22 cellular contexts compared by ENCODE assay signal in genomic region chr16:53166099-53166498, GRCh38.
DNase-seq lines count a peak whose midpoint lies in the region; ATAC-seq and TF ChIP-seq lines count a peak whose summit lies in the region.
"Had no signal": no experiment of that assay in that cellular context is flagged by ENCODE, and none has a peak within 500 bp of the region (broad histone marks: within the 10 kb centered on the region; RNA-seq: fewer than 3 reads in every experiment).

No MANE protein-coding gene starts in this region.

- H3K36me3 Mint-ChIP-seq in osteocyte (ENCODE audit: unreplicated experiment): peaks cover 16% of the 10 kb centered on the region

- no peak overlapping the region for H3K27ac ChIP-seq in coronary artery
- H3K27ac ChIP-seq: C4-2B had no signal

- H3K4me1 Mint-ChIP-seq in osteocyte (ENCODE audit: unreplicated experiment): peaks cover 37% of the 10 kb centered on the region

- peaks cover 35% of the 10 kb centered on the region for H3K36me3 ChIP-seq in adipocyte (ENCODE audit: control insufficient read depth, insufficient read depth, low read length, severe bottlenecking)

- H3K27me3 ChIP-seq in adipocyte (replicated peaks; ENCODE audit: control insufficient read depth, insufficient read depth, low read length): no peaks in the 10 kb centered on the region

- peak; percentile 58 for ATAC-seq in left lobe of liver
- ATAC-seq in HG02885 (IDR thresholded peaks at IDR 0.05; ENCODE audit: poor library complexity, unreplicated experiment): no peak
- no peak for ATAC-seq in HG03457 (IDR thresholded peaks at IDR 0.05; ENCODE audit: unreplicated experiment)
- ATAC-seq in HG03354 (IDR thresholded peaks at IDR 0.05; ENCODE audit: poor library complexity, severe bottlenecking, unreplicated experiment): no peak
- ATAC-seq: HCT116, Panc1 had no signal

- H3K9me3 Mint-ChIP-seq in osteocyte (ENCODE audit: unreplicated experiment): no peaks in the 10 kb centered on the region
- H3K9me3 Mint-ChIP-seq: CD8-positive, alpha-beta memory T cell had no signal

- H3K4me3 Mint-ChIP-seq in osteocyte (ENCODE audit: unreplicated experiment): no peak overlapping the region
- H3K4me3 Mint-ChIP-seq: CD8-positive, alpha-beta memory T cell had no signal

- H3K9me3 ChIP-seq in adipocyte (ENCODE audit: control insufficient read depth, low read length): no peaks in the 10 kb centered on the region

- in situ Hi-C loops in ACHN (cut with HindIII; ENCODE audit: low pct_ligation_motif_present, low pct_unique_long_range_greater_than_20kb, low sequenced_read_pairs): no loop called here

- H3K4me3 ChIP-seq in adipocyte (ENCODE audit: low read length) (no peak overlapping the region), coronary artery (no peak overlapping the region)

- peaks cover 28% of the 10 kb centered on the region for H3K4me1 ChIP-seq in adipocyte (ENCODE audit: control insufficient read depth, insufficient read depth, low read length)

- DNase-seq in ACHN (peak; percentile 24), adipocyte (ENCODE audit: low read depth) (peak; percentile 13), left lobe of liver (ENCODE audit: low spot score) (no peak), osteocyte (ENCODE audit: extremely low spot score, unreplicated experiment) (no peak), coronary artery (ENCODE audit: low spot score) (no peak)
- DNase-seq: Calu3; CD8-positive, alpha-beta memory T cell; DMS153; KG1; NCI-H1105; NCI-H146; NCI-H2029; NCI-H2227 treated with DMSO at 0.1 percent for 48 hours; NCI-H510A; NCI-H774; NK-92 treated with Interleukin-12 subunit alpha and Interleukin-12 subunit beta, amount 100 ng/mL, for 24 hours had no signal

- TF ChIP-seq CTCF in osteocyte (IDR thresholded peaks at IDR 0.05) (no peak), coronary artery (IDR thresholded peaks at IDR 0.05) (no peak)

- H3K27me3 Mint-ChIP-seq in osteocyte (ENCODE audit: unreplicated experiment): no peaks in the 10 kb centered on the region
- H3K27me3 Mint-ChIP-seq: CD8-positive, alpha-beta memory T cell had no signal

- H3K27ac Mint-ChIP-seq in osteocyte (ENCODE audit: unreplicated experiment): peak overlapping the region; percentile 44
- H3K27ac Mint-ChIP-seq: CD8-positive, alpha-beta memory T cell had no signal

- no peak overlapping the region for H3K9ac ChIP-seq in adipocyte (ENCODE audit: low read length)

Comparison
In these comparisons a context has a peak if more than half of its experiments do, and no peak if none do; other contexts are left out.
1. DNase-seq: peak in ACHN (single experiment) and adipocyte (single experiment); none in left lobe of liver (single experiment), osteocyte (single experiment) and coronary artery (single experiment).